Comparison of ENCODE assay signal across 8 cellular contexts in genomic region chr1:92298213-92298572, GRCh38. TPM values are rescaled to one million over a fixed set of nuclear protein-coding genes. Genes with fewer than 3 reads are reported as not detected.
DNase-seq lines count a peak whose midpoint lies in the region.

No MANE protein-coding gene starts in this region.

- H3K27ac ChIP-seq in thymus (ENCODE audit: low read depth), result peak overlapping the region; percentile 95

- no peaks in the 10 kb centered on the region for H3K27me3 Mint-ChIP-seq in activated naive CD4-positive, alpha-beta T cell treated with anti-CD3 and anti-CD28 coated beads for 36 hours (ENCODE audit: low read depth)
- no peaks in the 10 kb centered on the region for H3K27me3 Mint-ChIP-seq in activated naive CD8-positive, alpha-beta T cell

- no peaks in the 10 kb centered on the region for H3K9me3 ChIP-seq in thymus (ENCODE audit: control insufficient read depth)

- CTCF ChIA-PET in activated naive CD4-positive, alpha-beta T cell treated with anti-CD3 and anti-CD28 coated beads for 36 hours (lab: Charles Lee), result interaction anchor here (0.6 to 1.9 kb wide), 8 partner anchors 12 to 326 kb away, joined by 3 to 8 read pairs (median 3); no protein-coding TSS in a partner anchor

- peaks cover 37% of the 10 kb centered on the region for H3K4me1 Mint-ChIP-seq in activated naive CD4-positive, alpha-beta T cell treated with anti-CD3 and anti-CD28 coated beads for 36 hours (ENCODE audit: low read depth)
- peaks cover 46% of the 10 kb centered on the region for H3K4me1 Mint-ChIP-seq in activated naive CD8-positive, alpha-beta T cell (ENCODE audit: low read depth)

- H3K27ac Mint-ChIP-seq in activated naive CD4-positive, alpha-beta T cell treated with anti-CD3 and anti-CD28 coated beads for 36 hours, result peak overlapping the region; percentile 88
- peak overlapping the region; percentile 97 for H3K27ac Mint-ChIP-seq in activated naive CD8-positive, alpha-beta T cell

- peak overlapping the region; percentile 89 for H3K4me3 ChIP-seq in thymus (ENCODE audit: low read length)

- H3K36me3 Mint-ChIP-seq in activated naive CD4-positive, alpha-beta T cell treated with anti-CD3 and anti-CD28 coated beads for 36 hours (ENCODE audit: low read depth), result peaks cover 24% of the 10 kb centered on the region
- peaks cover 20% of the 10 kb centered on the region for H3K36me3 Mint-ChIP-seq in activated naive CD8-positive, alpha-beta T cell

- intact Hi-C loops in activated naive CD4-positive, alpha-beta T cell treated with anti-CD3 and anti-CD28 coated beads for 36 hours (cut with micrococcal nuclease), result loop anchor here (1.0 to 5.0 kb wide), 6 partner anchors 187 to 796 kb away; partner anchors contain the start of genes BTBD8 and CDC7

- WGBS in thymus, result 4% methylated on average over 3 of the region's 3 CpGs

- H3K4me1 ChIP-seq in thymus (ENCODE audit: control insufficient read depth, insufficient read depth, low read length), result peaks cover 5% of the 10 kb centered on the region

- DNase-seq in activated naive CD4-positive, alpha-beta T cell treated with anti-CD3 and anti-CD28 coated beads for 36 hours, result no peak
- no peak for DNase-seq in activated naive CD4-positive, alpha-beta T cell (lab: John Stamatoyannopoulos, UW)
- peak; percentile 45 for DNase-seq in kidney glomerular epithelial cell (lab: John Stamatoyannopoulos, UW)
- DNase-seq in stimulated activated CD4-positive, alpha-beta T cell treated with anti-CD3 and anti-CD28 coated beads, Interleukin-15, amount 100 ng/mL, for 24 hours, result no peak
- no peak for DNase-seq in NCI-H774 (lab: John Stamatoyannopoulos, UW)
- DNase-seq in NCI-H524 (lab: John Stamatoyannopoulos, UW), result no peak

- no peaks in the 10 kb centered on the region for H3K9me3 Mint-ChIP-seq in activated naive CD4-positive, alpha-beta T cell treated with anti-CD3 and anti-CD28 coated beads for 36 hours
- no peaks in the 10 kb centered on the region for H3K9me3 Mint-ChIP-seq in activated naive CD8-positive, alpha-beta T cell (ENCODE audit: low read depth)

- no peaks in the 10 kb centered on the region for H3K27me3 ChIP-seq in thymus (ENCODE audit: control insufficient read depth, insufficient read depth)

- H3K36me3 ChIP-seq in thymus (ENCODE audit: control insufficient read depth, insufficient read depth), result peaks cover 3% of the 10 kb centered on the region

- peak overlapping the region; percentile 86 for H3K4me3 Mint-ChIP-seq in activated naive CD4-positive, alpha-beta T cell treated with anti-CD3 and anti-CD28 coated beads for 36 hours
- peak overlapping the region; percentile 97 for H3K4me3 Mint-ChIP-seq in activated naive CD8-positive, alpha-beta T cell

RNA-seq across cellular contexts. Expression of gene GLMN, which starts 0.6 kb away (rescaled TPM):
- 10 to 100 TPM; 14.0 to 15.3 TPM for total RNA-seq in activated naive CD4-positive, alpha-beta T cell treated with anti-CD3 and anti-CD28 coated beads for 36 hours
- 33.2 TPM for polyA plus RNA-seq in thymus

RNA-seq across cellular contexts. Expression of gene RPAP2, which starts 0.7 kb away (rescaled TPM):
- total RNA-seq in activated naive CD4-positive, alpha-beta T cell treated with anti-CD3 and anti-CD28 coated beads for 36 hours, result 10 to 100 TPM; 21.0 to 21.9 TPM
- polyA plus RNA-seq in thymus, result 12.2 TPM
